29 cellular contexts compared by ENCODE assay signal in genomic region chr4:54390670-54391069, GRCh38.
"Had no signal": no experiment of that assay in that cellular context is flagged by ENCODE, and none has a peak within 500 bp of the region (broad histone marks: within the 10 kb centered on the region; RNA-seq: fewer than 3 reads in every experiment).

No MANE protein-coding gene starts in this region.

- H3K4me3 Mint-ChIP-seq: naive thymus-derived CD8-positive, alpha-beta T cell; nephron; neural crest cell; stimulated activated memory B cell treated with anti-CD40 and anti-IgM and Interleukin-4, amounts not matched to agents 10 μg/mL and 1 μg/mL and 100 μg/mL, for 72 hours; stimulated activated naive CD8-positive, alpha-beta T cell treated with anti-CD3 and anti-CD28 coated beads, Interleukin-15, amount 100 ng/mL, for 72 hours; type B pancreatic cell had no signal

- H3K4me1 Mint-ChIP-seq: naive thymus-derived CD8-positive, alpha-beta T cell; nephron; neural crest cell; stimulated activated memory B cell treated with anti-CD40 and anti-IgM and Interleukin-4, amounts not matched to agents 10 μg/mL and 1 μg/mL and 100 μg/mL, for 72 hours; stimulated activated naive CD8-positive, alpha-beta T cell treated with anti-CD3 and anti-CD28 coated beads, Interleukin-15, amount 100 ng/mL, for 72 hours had no signal

- ATAC-seq: heart right ventricle; left cardiac atrium; left lobe of liver; mucosa of descending colon; naive thymus-derived CD8-positive, alpha-beta T cell; pancreas; right cardiac atrium; sciatic nerve; stimulated activated memory B cell treated with anti-CD40 and anti-IgM and Interleukin-4, amounts not matched to agents 10 μg/mL and 1 μg/mL and 100 μg/mL, for 72 hours; stimulated activated naive CD8-positive, alpha-beta T cell treated with anti-CD3 and anti-CD28 coated beads, Interleukin-15, amount 100 ng/mL, for 72 hours had no signal

- H3K9me3 ChIP-seq: heart right ventricle, mucosa of descending colon, pancreas, prostate gland, tibial nerve had no signal

- H3K27ac ChIP-seq: heart right ventricle, hepatocyte, pancreas, prostate gland, spleen, tibial nerve had no signal

- H3K27me3 ChIP-seq: heart right ventricle, hepatocyte, pancreas, spleen, tibial nerve had no signal

- H3K4me3 ChIP-seq: heart right ventricle, hepatocyte, mucosa of descending colon, pancreas, prostate gland, spleen, tibial nerve had no signal

- H3K36me3 ChIP-seq: heart right ventricle, pancreas, prostate gland, spleen, tibial nerve had no signal

- H3K27ac Mint-ChIP-seq: nephron; stimulated activated memory B cell treated with anti-CD40 and anti-IgM and Interleukin-4, amounts not matched to agents 10 μg/mL and 1 μg/mL and 100 μg/mL, for 72 hours; stimulated activated naive CD8-positive, alpha-beta T cell treated with anti-CD3 and anti-CD28 coated beads, Interleukin-15, amount 100 ng/mL, for 72 hours; type B pancreatic cell had no signal

- DNase-seq: heart right ventricle; islet precursor cell; left cardiac atrium; midbrain; mucosa of descending colon; naive thymus-derived CD8-positive, alpha-beta T cell; nucleus accumbens; pancreas; posterior cingulate gyrus; retina; right cardiac atrium; small intestine; spleen; stimulated activated CD4-positive, alpha-beta T cell treated with anti-CD3 and anti-CD28 coated beads, Interleukin-1b, Interleukin-23, amount 100 ng/mL, for 48 hours; stimulated activated CD4-positive, alpha-beta T cell treated with anti-CD3 and anti-CD28 coated beads, Interleukin-2, amount 100 ng/mL, for 48 hours; stimulated activated CD4-positive, alpha-beta T cell treated with anti-CD3 and anti-CD28 coated beads, Interleukin-4, amount 100 ng/mL, for 4 hours; stimulated activated CD8-positive, alpha-beta memory T cell treated with anti-CD3 and anti-CD28 coated beads, Interleukin-4, amount 100 ng/mL, for 48 hours; stimulated activated naive CD4-positive, alpha-beta T cell treated with Interleukin-2 at 50 U/mL for 16 hours; stimulated activated naive CD8-positive, alpha-beta T cell treated with anti-CD3 and anti-CD28 coated beads, Interleukin-15, amount 100 ng/mL, for 72 hours; substantia nigra had no signal

- H3K4me1 ChIP-seq: heart right ventricle, pancreas, prostate gland, spleen, tibial nerve had no signal

- H3K79me2 ChIP-seq: hepatocyte had no signal

- H3K36me3 Mint-ChIP-seq: naive thymus-derived CD8-positive, alpha-beta T cell; stimulated activated memory B cell treated with anti-CD40 and anti-IgM and Interleukin-4, amounts not matched to agents 10 μg/mL and 1 μg/mL and 100 μg/mL, for 72 hours; type B pancreatic cell had no signal

- H3K4me2 ChIP-seq: hepatocyte had no signal

- H3K27me3 Mint-ChIP-seq: stimulated activated memory B cell treated with anti-CD40 and anti-IgM and Interleukin-4, amounts not matched to agents 10 μg/mL and 1 μg/mL and 100 μg/mL, for 72 hours had no signal
